Comparison of ENCODE assay signal across 2 cellular contexts in genomic region chr3:187746479-187747335, GRCh38.
TF ChIP-seq lines count a peak whose summit lies in the region.

No MANE protein-coding gene starts in this region.

TF ChIP-seq in SK-N-SH, 30 proteins besides CTCF, POLR2A, EP300 and RAD21 (continued from another document):
- TF ChIP-seq ZBTB33 (IDR thresholded peaks at IDR 0.05; ENCODE audit: borderline replicate concordance, low read depth) (no peak), MAX (IDR thresholded peaks at IDR 0.05; ENCODE audit: low read depth) (no peak), JUND (IDR thresholded peaks at IDR 0.05) (no peak)

TF ChIP-seq in SK-N-SH treated with all-trans-retinoic acid at 6 μM for 48 hours, 23 proteins besides CTCF, POLR2A, EP300 and RAD21 (continued from another document):
- TF ChIP-seq POU6F1 (CRISPR knock-in tag; IDR thresholded peaks at IDR 0.05; ENCODE audit: borderline replicate concordance, low read depth) = no peak
